ENCODE assay signal across 8 cellular contexts in the genomic region with DNA sequence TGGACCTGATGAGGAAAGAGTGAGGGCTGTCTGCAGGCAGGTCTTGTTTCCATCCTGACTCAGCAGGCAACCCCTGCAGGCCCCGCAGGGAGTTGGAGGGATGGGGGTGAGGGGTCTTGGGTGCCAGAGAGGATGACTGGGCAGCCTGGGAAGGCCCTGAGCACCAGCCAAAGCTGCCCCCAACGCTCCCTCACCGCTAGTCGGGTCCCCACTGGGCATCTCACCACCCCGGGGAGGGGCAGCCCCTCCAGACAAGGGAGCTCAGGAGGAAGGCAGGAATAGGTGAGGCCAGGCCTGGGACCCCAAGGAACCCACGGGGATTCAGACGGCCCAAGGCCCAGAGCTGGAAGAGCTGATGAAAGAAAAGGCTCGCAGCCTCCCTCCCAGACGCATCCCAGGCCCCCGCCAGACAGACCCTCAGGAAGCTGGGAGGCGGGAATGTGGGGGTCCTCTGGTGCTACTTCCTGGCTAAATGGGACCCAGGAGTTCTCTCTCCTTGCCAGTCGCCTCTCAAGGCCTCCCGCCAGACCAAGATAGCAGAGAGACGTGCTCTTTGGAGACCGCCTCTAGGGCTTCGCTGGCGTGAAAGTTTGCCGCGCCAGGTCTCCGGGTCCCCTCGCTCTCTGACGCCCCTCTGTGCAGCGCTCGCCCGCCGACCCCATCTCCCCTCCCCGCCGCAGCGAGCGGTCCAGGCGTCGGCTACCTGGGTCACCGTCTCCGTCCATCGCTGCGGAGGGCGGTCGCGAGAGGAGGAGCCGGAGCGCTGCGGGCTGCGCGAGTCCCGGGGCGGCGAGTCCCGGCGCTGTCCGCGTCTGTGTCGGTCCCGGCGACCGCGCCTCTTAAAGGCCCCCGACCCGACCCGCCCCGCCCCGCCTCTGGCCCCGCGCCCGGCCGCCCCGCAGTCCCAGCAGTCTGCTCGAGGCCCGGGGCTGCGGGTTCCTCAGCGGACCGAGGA. TPM values are rescaled to one million over a fixed set of nuclear protein-coding genes. Genes with fewer than 3 reads are reported as not detected.
A peak's percentile ranks its signal among the peaks of the same experiment; 100 is the strongest.
DNase-seq lines count a peak whose midpoint lies in the region; ATAC-seq and TF ChIP-seq lines count a peak whose summit lies in the region.

A gene with protein sequence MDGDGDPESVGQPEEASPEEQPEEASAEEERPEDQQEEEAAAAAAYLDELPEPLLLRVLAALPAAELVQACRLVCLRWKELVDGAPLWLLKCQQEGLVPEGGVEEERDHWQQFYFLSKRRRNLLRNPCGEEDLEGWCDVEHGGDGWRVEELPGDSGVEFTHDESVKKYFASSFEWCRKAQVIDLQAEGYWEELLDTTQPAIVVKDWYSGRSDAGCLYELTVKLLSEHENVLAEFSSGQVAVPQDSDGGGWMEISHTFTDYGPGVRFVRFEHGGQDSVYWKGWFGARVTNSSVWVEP (minus strand): TSS at position 814 of the 955 bp plus-strand sequence. CDS start 89 bp downstream, at position 725.

- intact Hi-C loops in right cardiac atrium (cut with DNase I): loop anchor here in 3 of 4 donors (5.0 to 10.0 kb wide), 4 partner anchors 51 to 231 kb away; no protein-coding TSS in a partner anchor

- H3K4me1 Mint-ChIP-seq in activated naive CD8-positive, alpha-beta T cell treated with anti-CD3 and anti-CD28 coated beads, Interleukin-2, amount 50 U/mL, for 24 hours: peaks cover 26% of the 10 kb centered on the region

- ATAC-seq in HG02981 (IDR thresholded peaks at IDR 0.05; ENCODE audit: unreplicated experiment) (peak; percentile 25), right cardiac atrium (peak; percentile 53 to 62), GM18519 (IDR thresholded peaks at IDR 0.05; ENCODE audit: low FRiP score, unreplicated experiment) (no peak)
- no peak for ATAC-seq in activated naive CD8-positive, alpha-beta T cell treated with anti-CD3 and anti-CD28 coated beads, Interleukin-2, amount 50 U/mL, for 24 hours

- H3K4me1 ChIP-seq in right cardiac atrium (ENCODE audit: control insufficient read depth, insufficient read depth, low read length): peaks cover under 1% of the 10 kb centered on the region

- H3K4me3 Mint-ChIP-seq in activated naive CD8-positive, alpha-beta T cell treated with anti-CD3 and anti-CD28 coated beads, Interleukin-2, amount 50 U/mL, for 24 hours: peak within 1 kb of the TSS; percentile 67

- 13% methylated on average over 71 of the region's 71 CpGs for WGBS in right cardiac atrium

- peaks cover 2% of the 10 kb centered on the region for H3K27me3 Mint-ChIP-seq in activated naive CD8-positive, alpha-beta T cell treated with anti-CD3 and anti-CD28 coated beads, Interleukin-2, amount 50 U/mL, for 24 hours

- H3K27ac ChIP-seq in right cardiac atrium (ENCODE audit: low read length): no peak within 1 kb of the TSS

- DNase-seq in G401 (ENCODE audit: low spot score) (peak; percentile 63), right cardiac atrium (peak in 2 of 3 donors; percentile 81 to 85), retinal pigment epithelial cell (ENCODE audit: low read depth) (no peak), NCI-H2171 (lab: John Stamatoyannopoulos, UW) (no peak), NCI-H345 treated with DMSO at 0.1 percent for 48 hours (lab: John Stamatoyannopoulos, UW; ENCODE audit: unreplicated experiment) (no peak)
- DNase-seq in activated naive CD8-positive, alpha-beta T cell treated with anti-CD3 and anti-CD28 coated beads, Interleukin-2, amount 50 U/mL, for 24 hours: peak; percentile 10

- no peaks in the 10 kb centered on the region for H3K9me3 ChIP-seq in right cardiac atrium (ENCODE audit: control insufficient read depth, low read length)

- H3K9me3 Mint-ChIP-seq in activated naive CD8-positive, alpha-beta T cell treated with anti-CD3 and anti-CD28 coated beads, Interleukin-2, amount 50 U/mL, for 24 hours: no peaks in the 10 kb centered on the region

- TF ChIP-seq CTCF in retinal pigment epithelial cell (conservative IDR thresholded peaks at IDR 0.05; ENCODE audit: low read depth, low read length): no peak

- no peak within 1 kb of the TSS for H3K27ac Mint-ChIP-seq in activated naive CD8-positive, alpha-beta T cell treated with anti-CD3 and anti-CD28 coated beads, Interleukin-2, amount 50 U/mL, for 24 hours

- H3K36me3 Mint-ChIP-seq in activated naive CD8-positive, alpha-beta T cell treated with anti-CD3 and anti-CD28 coated beads, Interleukin-2, amount 50 U/mL, for 24 hours (ENCODE audit: low read depth): no peaks in the 10 kb centered on the region

- in situ Hi-C loops in G401 (cut with HindIII; ENCODE audit: low sequenced_read_pairs): no loop called here

- H3K4me3 ChIP-seq in right cardiac atrium (ENCODE audit: low read length) (peak within 1 kb of the TSS; percentile 82), retinal pigment epithelial cell (ENCODE audit: low read length) (peak within 1 kb of the TSS; percentile 66)

- no peaks in the 10 kb centered on the region for H3K27me3 ChIP-seq in right cardiac atrium (ENCODE audit: control insufficient read depth, insufficient read depth)

RNA-seq across cellular contexts. Expression of the gene that starts here (rescaled TPM):
- total RNA-seq in G401 (2014; rRNA removed; shearing (Covaris generic)): 138 and 175 TPM in 2 replicates
- 10 to 100 TPM in 1 of 4 donors, 1 to 10 TPM in 3; 5.4 to 10.6 (median 6.5) TPM for total RNA-seq in right cardiac atrium
- 14.0 TPM for polyA plus RNA-seq in right cardiac atrium

Comparison
In these comparisons a context has a peak if more than half of its experiments do, and no peak if none do; other contexts are left out.
1. RNA of the gene that starts here (total RNA-seq): 138 to 175 TPM in G401; 5.4 to 10.6 TPM in right cardiac atrium; every median in the first group is over 10 times any median in the second.
2. DNase-seq: peak in G401 (single experiment), activated naive CD8-positive, alpha-beta T cell treated with anti-CD3 and anti-CD28 coated beads, Interleukin-2, amount 50 U/mL, for 24 hours (single experiment) and right cardiac atrium (2 of 3); none in retinal pigment epithelial cell (single experiment), NCI-H2171 (single experiment) and NCI-H345 treated with DMSO at 0.1 percent for 48 hours (single experiment).
3. ATAC-seq: peak in HG02981 (single experiment) and right cardiac atrium (2 of 2); none in activated naive CD8-positive, alpha-beta T cell treated with anti-CD3 and anti-CD28 coated beads, Interleukin-2, amount 50 U/mL, for 24 hours (single experiment) and GM18519 (single experiment).